Comparison of ENCODE assay signal across 31 cellular contexts in the genomic region with DNA sequence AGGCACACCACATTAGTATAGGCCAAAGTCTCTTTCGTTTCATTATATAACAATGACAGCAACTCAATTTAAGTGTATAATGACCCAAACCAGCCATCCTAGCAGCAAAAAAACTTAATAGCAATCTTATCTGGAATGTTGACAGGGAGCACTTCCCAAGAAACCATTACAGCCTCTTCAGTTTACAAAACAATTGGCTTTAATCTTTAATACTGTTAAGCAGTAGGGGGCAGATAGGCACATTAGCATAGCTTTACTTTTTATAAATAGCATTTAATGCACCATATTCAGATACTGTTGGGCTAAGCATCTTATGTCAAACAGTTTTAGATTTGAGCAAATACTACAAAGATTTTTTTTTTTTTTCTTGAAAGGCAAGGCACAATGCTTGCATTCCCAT.
"Had no signal": no experiment of that assay in that cellular context is flagged by ENCODE, and none has a peak within 500 bp of the region (broad histone marks: within the 10 kb centered on the region; RNA-seq: fewer than 3 reads in every experiment).

No MANE protein-coding gene starts in this region.

- H3K9me3 ChIP-seq: adrenal gland, body of pancreas, esophagus muscularis mucosa, gastroesophageal sphincter, heart right ventricle had no signal

- H3K4me3 ChIP-seq: adrenal gland, body of pancreas, esophagus muscularis mucosa, gastroesophageal sphincter, heart right ventricle had no signal

- ATAC-seq: activated CD4-positive, CD25-positive, alpha-beta regulatory T cell treated with anti-CD3 and anti-CD28 coated beads, Interleukin-2, amount 50 U/mL, for 24 hours; activated CD8-positive, alpha-beta T cell treated with anti-CD3 and anti-CD28 coated beads for 36 hours; activated naive CD8-positive, alpha-beta T cell treated with anti-CD3 and anti-CD28 coated beads, Interleukin-2, amount 50 U/mL, for 24 hours; activated T-cell treated with anti-CD3 and anti-CD28 coated beads, Interleukin-2, amount 50 U/mL, for 4 hours; activated T-helper 17 cell treated with anti-CD3 and anti-CD28 coated beads, Interleukin-2, amount 50 U/mL, for 72 hours; body of pancreas; effector memory CD8-positive, alpha-beta T cell; gastroesophageal sphincter; heart right ventricle had no signal

- H3K36me3 ChIP-seq: adrenal gland, esophagus muscularis mucosa, gastroesophageal sphincter, heart right ventricle had no signal

- H3K4me1 ChIP-seq: adrenal gland, body of pancreas, esophagus muscularis mucosa, gastroesophageal sphincter, heart right ventricle had no signal

- H3K27me3 ChIP-seq: adrenal gland, body of pancreas, esophagus muscularis mucosa, gastroesophageal sphincter, heart right ventricle had no signal

- DNase-seq: activated B cell treated with CpG ODN at 0.5 μM for 24 hours; activated CD4-positive, alpha-beta T cell treated with anti-CD3 and anti-CD28 coated beads for 48 hours; activated CD4-positive, alpha-beta T cell treated with anti-CD3 and anti-CD28 coated beads, Interleukin-2, amount 50 U/mL, for 1 hour; activated CD4-positive, alpha-beta T cell treated with anti-CD3 and anti-CD28 coated beads, Interleukin-2, amount 50 U/mL, for 48 hours; activated CD8-positive, alpha-beta memory T cell treated with anti-CD3 and anti-CD28 coated beads for 24 hours; activated CD8-positive, alpha-beta T cell treated with anti-CD3 and anti-CD28 coated beads for 36 hours; activated effector memory CD4-positive, alpha-beta T cell treated with Interleukin-2 at 50 U/mL for 16 hours; activated gamma-delta T cell treated with Interleukin-2 at 50 U/mL for 16 hours; activated naive CD4-positive, alpha-beta T cell treated with anti-CD3 and anti-CD28 coated beads, Interleukin-2, amount 50 U/mL, for 16 hours; activated naive CD4-positive, alpha-beta T cell treated with Interleukin-2 at 50 U/mL for 16 hours; activated naive CD8-positive, alpha-beta T cell treated with anti-CD3 and anti-CD28 coated beads for 36 hours; activated naive CD8-positive, alpha-beta T cell treated with anti-CD3 and anti-CD28 coated beads, Interleukin-2, amount 50 U/mL, for 24 hours; activated T-cell treated with anti-CD3 and anti-CD28 coated beads, Interleukin-2, amount 50 U/mL, for 4 hours; adrenal gland; amygdala; aorta; body of pancreas; caudate nucleus; cortex of kidney; dermis blood vessel endothelial cell; effector CD4-positive, alpha-beta T cell; effector memory CD8-positive, alpha-beta T cell; erythroblast; foreskin melanocyte; heart right ventricle; T-helper 2 cell had no signal

- H3K27ac ChIP-seq: adrenal gland, body of pancreas, esophagus muscularis mucosa, gastroesophageal sphincter, heart right ventricle, VCaP had no signal
